ENCODE assay signal across 8 cellular contexts in genomic region chr18:21243041-21243431, GRCh38. TPM values are rescaled to one million over a fixed set of nuclear protein-coding genes. Genes with fewer than 3 reads are reported as not detected.
DNase-seq lines count a peak whose midpoint lies in the region; ATAC-seq, FAIRE-seq and TF ChIP-seq lines count a peak whose summit lies in the region.

No MANE protein-coding gene starts in this region.

- no peak for TF ChIP-seq POLR2A in esophagus muscularis mucosa (IDR thresholded peaks at IDR 0.05; ENCODE audit: low read depth)

- no peaks in the 10 kb centered on the region for H3K9me3 Mint-ChIP-seq in neural crest cell

- peaks cover 0 to 29% (median 29%) of the 10 kb centered on the region in 4 donors for H3K4me1 ChIP-seq in esophagus muscularis mucosa

- H3K27me3 Mint-ChIP-seq in neural crest cell (ENCODE audit: low read depth), result peaks cover 9% of the 10 kb centered on the region

- POLR2A ChIA-PET in BJ (lab: Charles Lee), result interaction anchor here (0.6 kb wide), 1 partner anchor 139 kb away, joined by 3 read pairs; no protein-coding TSS in a partner anchor

- WGBS in esophagus muscularis mucosa, result 5% methylated on average over 15 of the region's 21 CpGs

- TF ChIP-seq CTCF in BJ (IDR thresholded peaks at IDR 0.05; ENCODE audit: insufficient read depth, low read depth, low read length) (no peak), esophagus muscularis mucosa (IDR thresholded peaks at IDR 0.05) (no peak), neural crest cell (conservative IDR thresholded peaks at IDR 0.05) (no peak)

- no peak for ATAC-seq in HG03175 (IDR thresholded peaks at IDR 0.05; ENCODE audit: unreplicated experiment)

- H3K36me3 ChIP-seq in BJ (ENCODE audit: control insufficient read depth, insufficient read depth, low read length), result no peaks in the 10 kb centered on the region
- no peaks in the 10 kb centered on the region for H3K36me3 ChIP-seq in esophagus muscularis mucosa

- peak overlapping the region; percentile 85 for H3K27ac Mint-ChIP-seq in neural crest cell (ENCODE audit: unreplicated experiment)

- H3K4me3 ChIP-seq in BJ (ENCODE audit: low read depth, low read length), result peak overlapping the region; percentile 49
- peak overlapping the region; percentile 66 to 83 (median 76) for H3K4me3 ChIP-seq in esophagus muscularis mucosa

- peak overlapping the region in 2 of 4 donors; percentile 74 to 78 for H3K27ac ChIP-seq in esophagus muscularis mucosa (replicated peaks in 1 of 4)

- no peaks in the 10 kb centered on the region for H3K9me3 ChIP-seq in esophagus muscularis mucosa

- FAIRE-seq in GM19239 (lab: Jason Lieb, UNC), result no peak

- H3K27me3 ChIP-seq in BJ (ENCODE audit: control insufficient read depth, insufficient read depth, low read length) (peaks cover 7% of the 10 kb centered on the region), esophagus muscularis mucosa (peaks cover 0 to 37% (median 3%) of the 10 kb centered on the region in 4 donors)

- DNase-seq in BJ (ENCODE audit: low read depth), result no peak
- peak; percentile 42 for DNase-seq in LHCN-M2 (ENCODE audit: low read depth)
- DNase-seq in esophagus muscularis mucosa (ENCODE audit: extremely low spot score), result no peak
- DNase-seq in neural crest cell (ENCODE audit: low read depth, low spot score), result no peak
- no peak for DNase-seq in GM19239 (ENCODE audit: insufficient read length, low spot score)
- DNase-seq in DMS114 treated with DMSO at 0.1 percent for 48 hours (lab: John Stamatoyannopoulos, UW; ENCODE audit: unreplicated experiment), result no peak
- no peak for DNase-seq in activated CD8-positive, alpha-beta memory T cell treated with anti-CD3 and anti-CD28 coated beads, Interleukin-2, amount 50 U/mL, for 4 hours

- peaks cover 9% of the 10 kb centered on the region for H3K36me3 Mint-ChIP-seq in neural crest cell (ENCODE audit: low read depth)

- CTCF ChIA-PET in BJ (lab: Yijun Ruan, JAX), result interaction anchor here (0.7 to 1.6 kb wide), 6 partner anchors 10 to 246 kb away, joined by 3 to 4 read pairs (median 3); no protein-coding TSS in a partner anchor

- H3K4me3 Mint-ChIP-seq in neural crest cell, result peak overlapping the region; percentile 96

- TF ChIP-seq EP300 in esophagus muscularis mucosa (IDR thresholded peaks at IDR 0.05), result no peak

- intact Hi-C loops in esophagus muscularis mucosa (cut with DNase I), result loop anchor here (5.0 kb wide), 1 partner anchor 204 kb away; no protein-coding TSS in a partner anchor

- peaks cover 47% of the 10 kb centered on the region for H3K4me1 Mint-ChIP-seq in neural crest cell

RNA-seq across cellular contexts. Expression of gene GREB1L, which starts 1.0 kb away (rescaled TPM):
- 2.7 TPM in 2 replicates for polyA plus RNA-seq in BJ (2011; rRNA removed)
- 3.0 and 3.7 TPM in 2 replicates for polyA minus RNA-seq in BJ (2011; rRNA and poly(A)+ RNA removed)
- total RNA-seq in LHCN-M2 (2014; rRNA removed) (15.2 and 17.4 TPM in 2 replicates), esophagus muscularis mucosa (10 to 100 TPM; 13.2 to 16.0 (median 14.5) TPM), neural crest cell (74.8 and 80.5 TPM in 2 replicates)
- polyA plus RNA-seq in LHCN-M2 (2012), result 4.6 TPM
